In the genomic region with DNA sequence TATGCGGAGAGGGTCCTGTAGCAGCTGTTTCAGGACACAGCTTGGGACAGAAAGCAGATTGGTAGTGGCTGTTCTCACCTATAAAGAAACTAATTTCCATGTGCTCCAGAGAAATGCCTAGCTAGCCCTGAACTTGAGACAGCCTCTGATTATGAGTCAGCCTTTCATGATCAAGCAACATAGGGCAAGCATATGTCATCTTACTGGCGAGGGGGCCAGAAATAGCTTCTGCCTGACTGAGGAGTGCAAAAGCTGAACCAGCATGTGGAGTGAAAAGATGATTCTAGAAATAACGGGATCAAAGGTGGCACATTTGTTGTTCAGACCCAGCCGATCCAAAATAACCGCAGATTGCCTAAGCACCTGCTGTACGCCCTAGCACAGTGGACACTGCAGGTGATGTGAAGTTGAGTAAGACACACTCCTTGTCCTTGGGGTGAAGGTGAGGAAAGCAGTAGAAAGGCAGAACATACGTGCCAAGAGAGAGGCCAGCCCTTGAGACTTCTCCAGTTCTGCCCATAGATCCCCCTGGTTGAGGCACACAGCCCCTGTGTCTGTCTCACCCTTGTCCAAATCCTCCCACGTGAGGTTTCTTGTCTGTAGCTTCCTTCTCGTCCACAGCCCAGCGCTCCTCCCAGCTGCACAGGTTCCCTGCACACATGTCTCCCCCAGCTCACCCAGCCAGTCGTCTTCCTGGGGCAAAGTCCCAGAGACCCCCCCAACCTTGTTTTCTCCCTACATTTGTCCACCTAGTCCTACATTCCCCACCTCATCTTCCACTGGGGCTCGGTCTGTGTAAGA, we compare ENCODE assay signal across 7 cellular contexts. TPM values are rescaled to one million over a fixed set of nuclear protein-coding genes. Genes with fewer than 3 reads are reported as not detected.
A peak's percentile ranks its signal among the peaks of the same experiment; 100 is the strongest.
DNase-seq lines count a peak whose midpoint lies in the region; ATAC-seq and TF ChIP-seq lines count a peak whose summit lies in the region.

No MANE protein-coding gene starts in this region.

- no peak for TF ChIP-seq CTCF in neural progenitor cell (IDR thresholded peaks at IDR 0.05)

- peaks cover 5% of the 10 kb centered on the region; the same call in 1 of the 2 replicates for H3K36me3 ChIP-seq in Karpas-422 (ENCODE audit: insufficient read depth, low read length)
- no peaks in the 10 kb centered on the region for H3K36me3 ChIP-seq in adipocyte (ENCODE audit: control insufficient read depth, insufficient read depth, low read length, severe bottlenecking)
- H3K36me3 ChIP-seq in neural progenitor cell: no peaks in the 10 kb centered on the region

- H3K9me3 ChIP-seq in Karpas-422 (ENCODE audit: low read length) (no peaks in the 10 kb centered on the region), adipocyte (ENCODE audit: control insufficient read depth, low read length) (no peaks in the 10 kb centered on the region), neural progenitor cell (ENCODE audit: low read depth) (no peaks in the 10 kb centered on the region)

- H3K27ac Mint-ChIP-seq in neural progenitor cell: peak overlapping the region; percentile 33

- H3K27me3 ChIP-seq in Karpas-422 (ENCODE audit: low read length) (no peaks in the 10 kb centered on the region), adipocyte (replicated peaks; ENCODE audit: control insufficient read depth, insufficient read depth, low read length) (no peaks in the 10 kb centered on the region), neural progenitor cell (peaks cover 25% of the 10 kb centered on the region)

- H2AFZ ChIP-seq in Karpas-422 (ENCODE audit: low read length): no peak overlapping the region
- no peak overlapping the region for H2AFZ ChIP-seq in neural progenitor cell (replicated peaks)

- peaks cover 25% of the 10 kb centered on the region for H3K4me1 Mint-ChIP-seq in neural progenitor cell

- H3K4me3 Mint-ChIP-seq in neural progenitor cell: peak overlapping the region; percentile 9

- H3K4me3 ChIP-seq in Karpas-422 (ENCODE audit: low read length) (no peak overlapping the region), adipocyte (ENCODE audit: low read length) (no peak overlapping the region), neural progenitor cell (no peak overlapping the region)

- H3K79me2 ChIP-seq in Karpas-422 (ENCODE audit: low read length) (peaks cover 17% of the 10 kb centered on the region), neural progenitor cell (ENCODE audit: low read depth) (peaks cover 16% of the 10 kb centered on the region)

- H3K4me1 ChIP-seq in Karpas-422 (ENCODE audit: low read length) (peaks cover 35% of the 10 kb centered on the region), adipocyte (ENCODE audit: control insufficient read depth, insufficient read depth, low read length) (peaks cover 27% of the 10 kb centered on the region), neural progenitor cell (no peaks in the 10 kb centered on the region)

- peak; percentile 67 for DNase-seq in GM04504 (ENCODE audit: low read depth)
- DNase-seq in Karpas-422: no peak
- peak; percentile 78 for DNase-seq in adipocyte (ENCODE audit: low read depth)
- no peak for DNase-seq in neural progenitor cell (ENCODE audit: low spot score)
- DNase-seq in NCI-H2196 treated with DMSO at 0.1 percent for 48 hours (lab: John Stamatoyannopoulos, UW; ENCODE audit: unreplicated experiment): no peak
- no peak for DNase-seq in activated CD4-positive, CD25-positive, alpha-beta regulatory T cell (lab: John Stamatoyannopoulos, UW)

- H3F3A ChIP-seq in neural progenitor cell (ENCODE audit: low read depth): peaks cover 23% of the 10 kb centered on the region

- no peak for ATAC-seq in GM21390 (IDR thresholded peaks at IDR 0.05; ENCODE audit: unreplicated experiment)

- no peaks in the 10 kb centered on the region for H3K9me2 ChIP-seq in Karpas-422 (replicated peaks; ENCODE audit: insufficient read depth, low read length)

- H3K9ac ChIP-seq in Karpas-422 (ENCODE audit: low read length): peak overlapping the region; percentile 36
- H3K9ac ChIP-seq in adipocyte (ENCODE audit: low read length): no peak overlapping the region
- no peak overlapping the region for H3K9ac ChIP-seq in neural progenitor cell

- H3K36me3 Mint-ChIP-seq in neural progenitor cell: no peaks in the 10 kb centered on the region

- peaks cover 14% of the 10 kb centered on the region for H3K27me3 Mint-ChIP-seq in neural progenitor cell (ENCODE audit: insufficient read depth, low read depth)

- H3K4me2 ChIP-seq in Karpas-422 (ENCODE audit: low read depth, low read length, poor library complexity, severe bottlenecking) (no peak overlapping the region), neural progenitor cell (no peak overlapping the region)

- peaks cover 5% of the 10 kb centered on the region for H3K9me3 Mint-ChIP-seq in neural progenitor cell

- H3K27ac ChIP-seq in Karpas-422 (ENCODE audit: low read length) (no peak overlapping the region), neural progenitor cell (no peak overlapping the region)

- H4K20me1 ChIP-seq in Karpas-422 (ENCODE audit: insufficient read depth, low read depth, low read length): peaks cover 16% of the 10 kb centered on the region
- H4K20me1 ChIP-seq in neural progenitor cell (ENCODE audit: low read depth): peaks cover 15% of the 10 kb centered on the region

RNA-seq across cellular contexts. Expression of a gene that starts 2.7 kb away (rescaled TPM):
- 37.2 and 50.9 TPM in 2 replicates for total RNA-seq in Karpas-422 (2014; rRNA removed; shearing (Covaris generic); ENCODE audit: low replicate concordance)
- 10.4 and 29.9 TPM in 2 replicates for total RNA-seq in neural progenitor cell (ENCODE audit: low replicate concordance)

RNA-seq across cellular contexts. Expression of a gene that starts 18.1 kb away (rescaled TPM):
- 27.5 and 43.4 TPM in 2 replicates for total RNA-seq in Karpas-422 (2014; rRNA removed; shearing (Covaris generic); ENCODE audit: low replicate concordance)
- total RNA-seq in neural progenitor cell (ENCODE audit: low replicate concordance): 29.0 and 50.4 TPM in 2 replicates

RNA-seq across cellular contexts. Expression of a gene that starts 38.1 kb away (rescaled TPM):
- 49.0 and 51.2 TPM in 2 replicates for total RNA-seq in Karpas-422 (2014; rRNA removed; shearing (Covaris generic); ENCODE audit: low replicate concordance)
- total RNA-seq in neural progenitor cell (ENCODE audit: low replicate concordance): 69.3 and 85.8 TPM in 2 replicates

Comparison
In these comparisons a context has a peak if more than half of its experiments do, and no peak if none do; other contexts are left out.
1. DNase-seq: peak in GM04504 (single experiment) and adipocyte (single experiment); none in Karpas-422 (single experiment), neural progenitor cell (single experiment), NCI-H2196 treated with DMSO at 0.1 percent for 48 hours (single experiment) and activated CD4-positive, CD25-positive, alpha-beta regulatory T cell (0 of 4).